1 cellular context compared by ENCODE assay signal in the genomic region with DNA sequence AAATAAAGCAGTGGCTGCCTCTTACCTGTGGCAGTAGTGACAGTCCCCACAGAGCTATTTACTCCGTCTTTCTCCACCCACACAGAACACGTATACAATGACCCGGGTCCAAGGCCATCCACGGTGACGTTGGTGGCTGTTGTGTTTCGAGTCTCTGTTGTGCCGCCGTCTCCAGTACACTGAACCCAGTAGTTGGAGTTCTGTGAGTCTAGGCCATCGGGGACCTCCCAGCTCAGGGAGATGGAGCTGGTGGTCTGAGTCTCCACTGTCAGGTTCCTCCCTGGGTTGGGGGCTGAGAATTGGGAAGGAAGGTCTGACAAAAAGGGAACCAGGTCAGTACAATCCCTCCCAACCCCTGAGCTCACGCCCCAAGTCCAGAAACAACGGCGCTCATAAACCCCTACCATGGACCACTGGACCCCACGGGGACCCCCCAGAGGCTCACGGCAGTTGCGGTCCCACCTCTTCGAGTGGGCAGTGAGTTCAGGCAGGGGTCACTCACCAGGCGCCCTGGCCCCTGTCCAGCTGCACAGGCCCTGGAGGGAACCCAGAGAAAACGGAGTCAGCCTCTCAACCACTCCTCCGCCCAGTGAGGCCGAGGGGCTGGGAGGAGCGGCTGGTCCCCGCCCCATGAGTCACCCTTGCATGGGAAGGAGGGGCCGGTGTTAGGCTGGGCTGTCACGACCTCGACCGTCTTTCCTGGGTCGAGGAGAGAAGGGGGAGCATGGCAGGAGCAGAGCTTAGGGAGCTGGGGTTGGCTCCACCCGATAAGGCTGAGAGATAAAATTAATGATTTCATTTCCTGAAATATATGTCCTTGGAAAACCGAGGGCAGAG.
TF ChIP-seq lines count a peak whose summit lies in the region.

No MANE protein-coding gene starts in this region.

TF ChIP-seq in HepG2, 621 proteins besides CTCF, POLR2A, EP300 and RAD21 (continued from another document and continues in another):
- TF ChIP-seq CREB1 (IDR thresholded peaks at IDR 0.05) (peak; percentile 84), CREB1 (CRISPR knock-in tag; IDR thresholded peaks at IDR 0.05) (peak; percentile 89), SMAD3 (CRISPR knock-in tag; IDR thresholded peaks at IDR 0.05) (peak; percentile 51; the same call in 1 of the 2 replicates), DPF2 (CRISPR knock-in tag; IDR thresholded peaks at IDR 0.05; ENCODE audit: borderline replicate concordance, low read depth) (peak; percentile 27; the same call in 1 of the 2 replicates), FOXM1 (CRISPR knock-in tag; IDR thresholded peaks at IDR 0.05) (no peak), ZNF563 (CRISPR knock-in tag; IDR thresholded peaks at IDR 0.05) (no peak), NRL (CRISPR knock-in tag; IDR thresholded peaks at IDR 0.05; ENCODE audit: borderline replicate concordance) (peak; percentile 69; the same call in 1 of the 2 replicates), ZNF891 (CRISPR knock-in tag; IDR thresholded peaks at IDR 0.05) (0 out of 2 replicates have a peak, but pooled peaks have one; percentile 45), CBX2 (IDR thresholded peaks at IDR 0.05; ENCODE audit: low read depth, low read length) (no peak), CBX2 (CRISPR knock-in tag; IDR thresholded peaks at IDR 0.05; ENCODE audit: low read depth) (no peak), CENPX (CRISPR knock-in tag; IDR thresholded peaks at IDR 0.05) (no peak), PBX2 (CRISPR knock-in tag; IDR thresholded peaks at IDR 0.05) (no peak), HNF1B (CRISPR knock-in tag; IDR thresholded peaks at IDR 0.05) (peak; percentile 89), NR2F6 (IDR thresholded peaks at IDR 0.05) (no peak), NR2F6 (CRISPR knock-in tag; IDR thresholded peaks at IDR 0.05) (peak; percentile 76), KAT2B (IDR thresholded peaks at IDR 0.05; ENCODE audit: borderline replicate concordance, low read depth, low read length) (0 out of 2 replicates have a peak, but pooled peaks have one; percentile 4), ZNF331 (CRISPR knock-in tag; IDR thresholded peaks at IDR 0.05) (peak; percentile 65; the same call in 1 of the 2 replicates), ZNF772 (CRISPR knock-in tag; IDR thresholded peaks at IDR 0.05) (peak; percentile 63), JUN (CRISPR knock-in tag; IDR thresholded peaks at IDR 0.05) (peak; percentile 76; the same call in 1 of the 2 replicates), NFKBIZ (CRISPR knock-in tag; IDR thresholded peaks at IDR 0.05) (0 out of 2 replicates have a peak, but pooled peaks have one; percentile 47), ARID2 (CRISPR knock-in tag; IDR thresholded peaks at IDR 0.05; ENCODE audit: borderline replicate concordance) (0 out of 2 replicates have a peak, but pooled peaks have one; percentile 85), ASH2L (IDR thresholded peaks at IDR 0.05; ENCODE audit: insufficient read length, low read depth, low read length) (peak; percentile 59), HNRNPH1 (optimal IDR thresholded peaks at IDR 0.05; ENCODE audit: low read depth, low read length) (peak; percentile 32), HDAC2 (CRISPR knock-in tag; IDR thresholded peaks at IDR 0.05) (peak; percentile 41; the same call in 1 of the 2 replicates), PCBP1 (IDR thresholded peaks at IDR 0.05; ENCODE audit: borderline replicate concordance, low read depth, low read length) (0 out of 2 replicates have a peak, but pooled peaks have one; percentile 82), ZNF33B (CRISPR knock-in tag; IDR thresholded peaks at IDR 0.05) (peak; percentile 84; the same call in 1 of the 2 replicates), ZBTB3 (CRISPR knock-in tag; IDR thresholded peaks at IDR 0.05; ENCODE audit: borderline replicate concordance, low read depth) (no peak), SPEN (CRISPR knock-in tag; IDR thresholded peaks at IDR 0.05; ENCODE audit: low read depth) (peak; percentile 52; the same call in 1 of the 2 replicates), ZNF260 (CRISPR knock-in tag; IDR thresholded peaks at IDR 0.05; ENCODE audit: borderline replicate concordance, low read depth) (no peak), RFX3 (CRISPR knock-in tag; IDR thresholded peaks at IDR 0.05) (no peak), FOXJ3 (CRISPR knock-in tag; IDR thresholded peaks at IDR 0.05; ENCODE audit: borderline replicate concordance) (peak; percentile 62; the same call in 1 of the 2 replicates), CSRNP1 (CRISPR knock-in tag; IDR thresholded peaks at IDR 0.05) (peak; percentile 54; the same call in 1 of the 2 replicates), ZNF574 (CRISPR knock-in tag; IDR thresholded peaks at IDR 0.05) (peak; percentile 64), CBX5 (CRISPR knock-in tag; IDR thresholded peaks at IDR 0.05; ENCODE audit: borderline replicate concordance) (no peak; the same call in 1 of the 2 replicates), E2F2 (CRISPR knock-in tag; IDR thresholded peaks at IDR 0.05; ENCODE audit: borderline replicate concordance) (peak; percentile 59; the same call in 1 of the 2 replicates), FIP1L1 (IDR thresholded peaks at IDR 0.05; ENCODE audit: borderline replicate concordance, insufficient read depth, low read depth, low read length) (no peak), ZNF576 (CRISPR knock-in tag; IDR thresholded peaks at IDR 0.05) (peak; percentile 54; the same call in 1 of the 2 replicates)
- TF ChIP-seq, protein P1, sequence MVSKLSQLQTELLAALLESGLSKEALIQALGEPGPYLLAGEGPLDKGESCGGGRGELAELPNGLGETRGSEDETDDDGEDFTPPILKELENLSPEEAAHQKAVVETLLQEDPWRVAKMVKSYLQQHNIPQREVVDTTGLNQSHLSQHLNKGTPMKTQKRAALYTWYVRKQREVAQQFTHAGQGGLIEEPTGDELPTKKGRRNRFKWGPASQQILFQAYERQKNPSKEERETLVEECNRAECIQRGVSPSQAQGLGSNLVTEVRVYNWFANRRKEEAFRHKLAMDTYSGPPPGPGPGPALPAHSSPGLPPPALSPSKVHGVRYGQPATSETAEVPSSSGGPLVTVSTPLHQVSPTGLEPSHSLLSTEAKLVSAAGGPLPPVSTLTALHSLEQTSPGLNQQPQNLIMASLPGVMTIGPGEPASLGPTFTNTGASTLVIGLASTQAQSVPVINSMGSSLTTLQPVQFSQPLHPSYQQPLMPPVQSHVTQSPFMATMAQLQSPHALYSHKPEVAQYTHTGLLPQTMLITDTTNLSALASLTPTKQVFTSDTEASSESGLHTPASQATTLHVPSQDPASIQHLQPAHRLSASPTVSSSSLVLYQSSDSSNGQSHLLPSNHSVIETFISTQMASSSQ (IDR thresholded peaks at IDR 0.05; ENCODE audit: low read depth) = peak; percentile 6; the same call in 1 of the 2 replicates
- TF ChIP-seq, protein P1 (CRISPR knock-in tag; IDR thresholded peaks at IDR 0.05; ENCODE audit: borderline replicate concordance) = peak; percentile 34; the same call in 1 of the 2 replicates
- TF ChIP-seq, protein P2, sequence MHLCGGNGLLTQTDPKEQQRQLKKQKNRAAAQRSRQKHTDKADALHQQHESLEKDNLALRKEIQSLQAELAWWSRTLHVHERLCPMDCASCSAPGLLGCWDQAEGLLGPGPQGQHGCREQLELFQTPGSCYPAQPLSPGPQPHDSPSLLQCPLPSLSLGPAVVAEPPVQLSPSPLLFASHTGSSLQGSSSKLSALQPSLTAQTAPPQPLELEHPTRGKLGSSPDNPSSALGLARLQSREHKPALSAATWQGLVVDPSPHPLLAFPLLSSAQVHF (CRISPR knock-in tag; IDR thresholded peaks at IDR 0.05) = no peak
- TF ChIP-seq, protein P3, sequence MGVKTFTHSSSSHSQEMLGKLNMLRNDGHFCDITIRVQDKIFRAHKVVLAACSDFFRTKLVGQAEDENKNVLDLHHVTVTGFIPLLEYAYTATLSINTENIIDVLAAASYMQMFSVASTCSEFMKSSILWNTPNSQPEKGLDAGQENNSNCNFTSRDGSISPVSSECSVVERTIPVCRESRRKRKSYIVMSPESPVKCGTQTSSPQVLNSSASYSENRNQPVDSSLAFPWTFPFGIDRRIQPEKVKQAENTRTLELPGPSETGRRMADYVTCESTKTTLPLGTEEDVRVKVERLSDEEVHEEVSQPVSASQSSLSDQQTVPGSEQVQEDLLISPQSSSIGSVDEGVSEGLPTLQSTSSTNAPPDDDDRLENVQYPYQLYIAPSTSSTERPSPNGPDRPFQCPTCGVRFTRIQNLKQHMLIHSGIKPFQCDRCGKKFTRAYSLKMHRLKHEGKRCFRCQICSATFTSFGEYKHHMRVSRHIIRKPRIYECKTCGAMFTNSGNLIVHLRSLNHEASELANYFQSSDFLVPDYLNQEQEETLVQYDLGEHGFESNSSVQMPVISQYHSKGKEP (CRISPR knock-in tag; IDR thresholded peaks at IDR 0.05) = peak; percentile 26; the same call in 1 of the 2 replicates
